ENCODE assay signal across 8 cellular contexts in genomic region chr17:62062936-62063335, GRCh38. TPM values are rescaled to one million over a fixed set of nuclear protein-coding genes. Genes with fewer than 3 reads are reported as not detected.
A peak's percentile ranks its signal among the peaks of the same experiment; 100 is the strongest.
DNase-seq lines count a peak whose midpoint lies in the region; ATAC-seq and TF ChIP-seq lines count a peak whose summit lies in the region.

No MANE protein-coding gene starts in this region.

- H3K4me3 ChIP-seq in GM08714 (ENCODE audit: low read length) (peak overlapping the region; percentile 100), esophagus muscularis mucosa (peak overlapping the region; percentile 84 to 89 (median 88)), psoas muscle (peak overlapping the region; percentile 95)

- no peak for TF ChIP-seq POLR2A in esophagus muscularis mucosa (IDR thresholded peaks at IDR 0.05; ENCODE audit: low read depth)

- peaks cover 48 to 69% (median 61%) of the 10 kb centered on the region in 4 donors for H3K4me1 ChIP-seq in esophagus muscularis mucosa
- H3K4me1 ChIP-seq in psoas muscle, result peaks cover 48% of the 10 kb centered on the region

- DNase-seq in RKO (ENCODE audit: low spot score) (peak; percentile 41), esophagus muscularis mucosa (ENCODE audit: extremely low spot score) (peak; percentile 5), psoas muscle (no peak), germinal center (ENCODE audit: low spot score) (no peak)

- ATAC-seq in psoas muscle (no peak), HG02623 (IDR thresholded peaks at IDR 0.05; ENCODE audit: unreplicated experiment) (no peak), HG03097 (IDR thresholded peaks at IDR 0.05; ENCODE audit: low FRiP score, unreplicated experiment) (no peak), HG03439 (IDR thresholded peaks at IDR 0.05; ENCODE audit: unreplicated experiment) (no peak)

- TF ChIP-seq CTCF in esophagus muscularis mucosa (IDR thresholded peaks at IDR 0.05) (no peak), psoas muscle (IDR thresholded peaks at IDR 0.05) (no peak)

- H3K27me3 ChIP-seq in esophagus muscularis mucosa, result no peaks in the 10 kb centered on the region
- H3K27me3 ChIP-seq in psoas muscle (ENCODE audit: insufficient read depth in 3 of 3, low read length in 2 of 3), result no peaks in the 10 kb centered on the region

- H3K36me3 ChIP-seq in esophagus muscularis mucosa (peaks cover 3 to 17% (median 9%) of the 10 kb centered on the region in 4 donors), psoas muscle (ENCODE audit: insufficient read depth in 1 of 2, low read depth in 1 of 2) (peaks cover 0 to 28% of the 10 kb centered on the region in 2 donors)

- intact Hi-C loops in esophagus muscularis mucosa (cut with DNase I), result loop anchor here (10.0 kb wide), 1 partner anchor 198 kb away; the partner anchor contains the start of gene BRIP1
- intact Hi-C loops in psoas muscle (cut with DNase I), result loop anchor here in 1 of 2 donors (10.0 kb wide), 1 partner anchor 648 kb away; no protein-coding TSS in a partner anchor

- 57% methylated on average over 3 of the region's 3 CpGs for WGBS in esophagus muscularis mucosa
- 36 to 60% (median 56%) methylated on average over 3 of the region's 3 CpGs for WGBS in psoas muscle, 3 donors

- no peak for TF ChIP-seq EP300 in esophagus muscularis mucosa (IDR thresholded peaks at IDR 0.05)

- H3K9me3 ChIP-seq in esophagus muscularis mucosa, result no peaks in the 10 kb centered on the region
- H3K9me3 ChIP-seq in psoas muscle, result no peaks in the 10 kb centered on the region

- peak overlapping the region in 2 of 4 donors; percentile 17 to 98 for H3K27ac ChIP-seq in esophagus muscularis mucosa (replicated peaks in 1 of 4)
- peak overlapping the region; percentile 99 for H3K27ac ChIP-seq in psoas muscle

RNA-seq across cellular contexts. Expression of gene MED13, which starts 2.1 kb away (rescaled TPM):
- total RNA-seq in esophagus muscularis mucosa, result 10 to 100 TPM; 41.9 to 51.7 (median 49.1) TPM
- total RNA-seq in psoas muscle, result 10 to 100 TPM; 45.1 to 74.4 (median 52.9) TPM
- polyA plus RNA-seq in psoas muscle, result 10 to 100 TPM in 1 of 3 donors, 1 to 10 TPM in 2; 6.6 to 29.0 (median 10.0) TPM

Comparison
In these comparisons a context has a peak if more than half of its experiments do, and no peak if none do; other contexts are left out.
1. DNase-seq: peak in RKO (single experiment) and esophagus muscularis mucosa (single experiment); none in psoas muscle (0 of 2) and germinal center (single experiment).
2. Peak in every context shown above with its lines, with median percentiles within 50 percentile points of each other: H3K4me3 ChIP-seq.